In genomic region chr11:32374261-32374711, GRCh38 we compare ENCODE assay signal across 8 cellular contexts.
A peak's percentile ranks its signal among the peaks of the same experiment; 100 is the strongest.
DNase-seq lines count a peak whose midpoint lies in the region; ATAC-seq, FAIRE-seq and TF ChIP-seq lines count a peak whose summit lies in the region.

No MANE protein-coding gene starts in this region.

- POLR2A ChIA-PET in activated CD8-positive, alpha-beta T cell treated with anti-CD3 and anti-CD28 coated beads for 36 hours (lab: Charles Lee) = no interaction called here

- CTCF ChIA-PET in activated CD8-positive, alpha-beta T cell treated with anti-CD3 and anti-CD28 coated beads for 36 hours (lab: Charles Lee) = no interaction called here

- intact Hi-C loops in activated CD8-positive, alpha-beta T cell treated with anti-CD3 and anti-CD28 coated beads for 36 hours (cut with micrococcal nuclease) = no loop called here

- H3K27ac Mint-ChIP-seq in activated CD8-positive, alpha-beta T cell treated with anti-CD3 and anti-CD28 coated beads for 36 hours = no peak overlapping the region

- no peaks in the 10 kb centered on the region for H3K4me1 Mint-ChIP-seq in activated CD8-positive, alpha-beta T cell treated with anti-CD3 and anti-CD28 coated beads for 36 hours (ENCODE audit: low read depth)

- H3K36me3 Mint-ChIP-seq in activated CD8-positive, alpha-beta T cell treated with anti-CD3 and anti-CD28 coated beads for 36 hours (ENCODE audit: low read depth) = no peaks in the 10 kb centered on the region

- peak; percentile 89 for FAIRE-seq in GM19239 (lab: Jason Lieb, UNC)

- H3K9me3 Mint-ChIP-seq in activated CD8-positive, alpha-beta T cell treated with anti-CD3 and anti-CD28 coated beads for 36 hours = peaks cover 13% of the 10 kb centered on the region

- no peaks in the 10 kb centered on the region for H3K27me3 Mint-ChIP-seq in activated CD8-positive, alpha-beta T cell treated with anti-CD3 and anti-CD28 coated beads for 36 hours

- ATAC-seq in activated CD8-positive, alpha-beta T cell treated with anti-CD3 and anti-CD28 coated beads for 36 hours = peak; percentile 42
- no peak for ATAC-seq in HG03280 (IDR thresholded peaks at IDR 0.05; ENCODE audit: unreplicated experiment)
- ATAC-seq in GM19324 (IDR thresholded peaks at IDR 0.05; ENCODE audit: low FRiP score, unreplicated experiment) = no peak

- DNase-seq in COR-L47 (lab: John Stamatoyannopoulos, UW) = peak; percentile 26
- DNase-seq in GM19239 (ENCODE audit: insufficient read length, low spot score) = peak; percentile 47
- DNase-seq in MV-4-11 (lab: John Stamatoyannopoulos, UW) = peak; percentile 72
- peak; percentile 71 for DNase-seq in activated CD8-positive, alpha-beta T cell treated with anti-CD3 and anti-CD28 coated beads for 36 hours
- DNase-seq in left kidney (ENCODE audit: low read depth, low spot score) = peak; percentile 72
- no peak for DNase-seq in DMS114 treated with DMSO at 0.1 percent for 48 hours (lab: John Stamatoyannopoulos, UW; ENCODE audit: unreplicated experiment)

- H3K4me3 Mint-ChIP-seq in activated CD8-positive, alpha-beta T cell treated with anti-CD3 and anti-CD28 coated beads for 36 hours = no peak overlapping the region

- TF ChIP-seq CTCF in activated CD8-positive, alpha-beta T cell treated with anti-CD3 and anti-CD28 coated beads for 36 hours (IDR thresholded peaks at IDR 0.05) = peak; percentile 75
